In genomic region chr12:21643758-21644157, GRCh38 we compare ENCODE assay signal across 1 cellular context.
TF ChIP-seq lines count a peak whose summit lies in the region.

No MANE protein-coding gene starts in this region.

TF ChIP-seq in K562, 482 proteins besides CTCF, POLR2A, EP300 and RAD21:
- peak; percentile 60 for TF ChIP-seq ATF3 (IDR thresholded peaks at IDR 0.05)
- TF ChIP-seq ATF3 (CRISPR knock-in tag; conservative IDR thresholded peaks at IDR 0.05) = no peak
- TF ChIP-seq TBP (optimal IDR thresholded peaks at IDR 0.05; ENCODE audit: low read depth, low read length) = no peak
- no peak for TF ChIP-seq CEBPG (CRISPR knock-in tag; IDR thresholded peaks at IDR 0.05)
- peak; percentile 39 to 64; a peak in 3 of 4 replicates for TF ChIP-seq CEBPG (tag; conservative IDR thresholded peaks at IDR 0.05 in 1 of 2, IDR thresholded peaks at IDR 0.05 in 1 of 2)
TF ChIP-seq in K562: peak in this region for 2.
